In genomic region chr3:31968927-31969418, GRCh38 we compare ENCODE assay signal across 8 cellular contexts. TPM values are rescaled to one million over a fixed set of nuclear protein-coding genes. Genes with fewer than 3 reads are reported as not detected.
DNase-seq lines count a peak whose midpoint lies in the region; ATAC-seq and TF ChIP-seq lines count a peak whose summit lies in the region.

No MANE protein-coding gene starts in this region.

- H3K9me2 ChIP-seq in GM23338 (ENCODE audit: insufficient read depth) = no peaks in the 10 kb centered on the region

- no peak overlapping the region; the same call in 2 of the 3 replicates for H3K4me3 Mint-ChIP-seq in GM23338
- H3K4me3 Mint-ChIP-seq in natural killer cell = no peak overlapping the region

- H3K9me3 Mint-ChIP-seq in GM23338 = no peaks in the 10 kb centered on the region
- no peaks in the 10 kb centered on the region for H3K9me3 Mint-ChIP-seq in natural killer cell

- 79 to 88% methylated on average over 6 of the region's 6 CpGs for WGBS in heart right ventricle, 2 donors

- DNase-seq in GM23338 (ENCODE audit: low spot score) (no peak), heart right ventricle (no peak), natural killer cell (no peak), ureter (ENCODE audit: low spot score) (no peak), NCI-H2081 (lab: John Stamatoyannopoulos, UW) (no peak), DMS53 (lab: John Stamatoyannopoulos, UW) (no peak)

- H3K27ac ChIP-seq in GM23338 (ENCODE audit: low read depth) (peak overlapping the region; percentile 87), VCaP (peak overlapping the region; percentile 25), heart right ventricle (peak overlapping the region in 8 of 10 donors; percentile 15 to 63 (median 44)), skin epidermis (peak overlapping the region in 16 of 21 experiments; percentile 2 to 83 (median 52))

- H3K4me1 Mint-ChIP-seq in GM23338 = peaks cover 64% of the 10 kb centered on the region
- H3K4me1 Mint-ChIP-seq in natural killer cell = no peaks in the 10 kb centered on the region

- H3K4me1 ChIP-seq in GM23338 (ENCODE audit: insufficient read depth) (peaks cover 71% of the 10 kb centered on the region), heart right ventricle (peaks cover 0 to 28% (median 17%) of the 10 kb centered on the region in 9 donors)

- peak overlapping the region; percentile 12; the same call in 1 of the 2 replicates for H3K4me2 ChIP-seq in GM23338

- 0 out of 2 replicates have a peak, but pooled peaks cover 6% of the 10 kb centered on the region for H3F3A ChIP-seq in GM23338 (replicated peaks; ENCODE audit: low read depth)

- no peak overlapping the region for H3K4me3 ChIP-seq in GM23338
- H3K4me3 ChIP-seq in heart right ventricle = no peak overlapping the region
- no peak overlapping the region for H3K4me3 ChIP-seq in skin epidermis

- TF ChIP-seq CTCF in GM23338 (conservative IDR thresholded peaks at IDR 0.05; ENCODE audit: low read depth in 2 of 2) = no peak
- no peak for TF ChIP-seq CTCF in VCaP (conservative IDR thresholded peaks at IDR 0.05)
- no peak for TF ChIP-seq CTCF in heart right ventricle (IDR thresholded peaks at IDR 0.05)
- no peak for TF ChIP-seq CTCF in natural killer cell (IDR thresholded peaks at IDR 0.05)

- H3K36me3 ChIP-seq in GM23338 (ENCODE audit: insufficient read depth) (no peaks in the 10 kb centered on the region), heart right ventricle (no peaks in the 10 kb centered on the region)

- H3K9me3 ChIP-seq in heart right ventricle = no peaks in the 10 kb centered on the region

- no peak overlapping the region for H2AFZ ChIP-seq in GM23338

- peaks cover 94% of the 10 kb centered on the region for H3K79me2 ChIP-seq in GM23338 (replicated peaks; ENCODE audit: insufficient read depth)

- H3K27me3 ChIP-seq in GM23338 (ENCODE audit: insufficient read depth) = no peaks in the 10 kb centered on the region
- no peaks in the 10 kb centered on the region for H3K27me3 ChIP-seq in heart right ventricle

- ATAC-seq in GM23338 = peak; percentile 20
- ATAC-seq in heart right ventricle = peak in 6 of 8 donors; percentile 52 to 84 (median 76)
- no peak for ATAC-seq in natural killer cell

- intact Hi-C loops in heart right ventricle (cut with DNase I) (loop anchor here in 1 of 10 donors (10.0 kb wide), 1 partner anchor 434 kb away; the partner anchor contains the start of gene STT3B), natural killer cell (cut with micrococcal nuclease) (no loop called here)

- H3K27me3 Mint-ChIP-seq in GM23338 (ENCODE audit: insufficient read depth, low read depth, poor library complexity) = peaks cover 10% of the 10 kb centered on the region
- H3K27me3 Mint-ChIP-seq in natural killer cell (ENCODE audit: low read depth in 2 of 2) = peaks cover 0 to 14% of the 10 kb centered on the region in 2 donors

- H4K20me1 ChIP-seq in GM23338 (replicated peaks; ENCODE audit: insufficient read depth) = no peaks in the 10 kb centered on the region; the same call in 1 of the 2 replicates

- H3K36me3 Mint-ChIP-seq in GM23338 (ENCODE audit: low read depth) = peaks cover 5% of the 10 kb centered on the region; the same call in 2 of the 3 replicates
- H3K36me3 Mint-ChIP-seq in natural killer cell = no peaks in the 10 kb centered on the region

- H3K27ac Mint-ChIP-seq in GM23338 = peak overlapping the region; percentile 93
- no peak overlapping the region for H3K27ac Mint-ChIP-seq in natural killer cell

TF ChIP-seq in GM23338, 12 proteins besides CTCF, POLR2A, EP300 and RAD21:
- TF ChIP-seq ZNF462 (CRISPR knock-in tag; IDR thresholded peaks at IDR 0.05) (no peak), POLR2AphosphoS5 (IDR thresholded peaks at IDR 0.05; ENCODE audit: low read depth) (no peak), ZNF114 (CRISPR knock-in tag; IDR thresholded peaks at IDR 0.05) (no peak), CREB1 (CRISPR knock-in tag; IDR thresholded peaks at IDR 0.05; ENCODE audit: low read depth) (no peak), EZH2 (IDR thresholded peaks at IDR 0.05; ENCODE audit: low read depth, unreplicated experiment) (no peak), NANOG (IDR thresholded peaks at IDR 0.05; ENCODE audit: borderline replicate concordance) (no peak)

RNA-seq across cellular contexts. Expression of gene OSBPL10, which starts 12.1 kb away (rescaled TPM):
- total RNA-seq in GM23338 (2014; rRNA removed; shearing (Covaris generic)) = 149 and 204 TPM in 2 replicates
- polyA plus RNA-seq in GM23338 (2016; fragmentation: Nextera tagmentation; extraction: Ambion mirVana) = 20.0 and 23.8 TPM in 2 replicates
- 1 to 10 TPM; 3.1 to 8.5 (median 4.5) TPM for total RNA-seq in heart right ventricle
- 1 to 10 TPM; 1.2 to 1.3 TPM for polyA plus RNA-seq in heart right ventricle
- total RNA-seq in natural killer cell = 1 to 10 TPM in 2 of 3 donors, under 1 TPM in 1; 1.00 to 3.6 (median 1.6) TPM
- total RNA-seq in ureter = 36.3 TPM

RNA-seq across cellular contexts. Expression of gene ZNF860, which starts 12.6 kb away (rescaled TPM):
- total RNA-seq in GM23338 (2014; rRNA removed; shearing (Covaris generic)) = 12.4 and 14.7 TPM in 2 replicates
- polyA plus RNA-seq in GM23338 (2016; fragmentation: Nextera tagmentation; extraction: Ambion mirVana) (2.7 and 5.2 TPM in 2 replicates), heart right ventricle (under 1 TPM; 0.06 to 0.15 TPM)
- total RNA-seq in heart right ventricle (under 1 TPM in 8 of 10 donors, not detected in 2; 0.07 to 0.28 (median 0.22) TPM), natural killer cell (under 1 TPM in 1 of 3 donors, not detected in 2; 0.10 TPM), ureter (4.4 TPM)

Comparison
In these comparisons a context has a peak if more than half of its experiments do, and no peak if none do; other contexts are left out.
1. ATAC-seq: peak in GM23338 (single experiment) and heart right ventricle (6 of 8); none in natural killer cell (0 of 3).
2. H3K27ac ChIP-seq: peak in every context shown above with its lines; median percentile 87 in GM23338; 52 in skin epidermis; 44 in heart right ventricle; 25 in VCaP.